Comparison of ENCODE assay signal across 2 cellular contexts in the genomic region with DNA sequence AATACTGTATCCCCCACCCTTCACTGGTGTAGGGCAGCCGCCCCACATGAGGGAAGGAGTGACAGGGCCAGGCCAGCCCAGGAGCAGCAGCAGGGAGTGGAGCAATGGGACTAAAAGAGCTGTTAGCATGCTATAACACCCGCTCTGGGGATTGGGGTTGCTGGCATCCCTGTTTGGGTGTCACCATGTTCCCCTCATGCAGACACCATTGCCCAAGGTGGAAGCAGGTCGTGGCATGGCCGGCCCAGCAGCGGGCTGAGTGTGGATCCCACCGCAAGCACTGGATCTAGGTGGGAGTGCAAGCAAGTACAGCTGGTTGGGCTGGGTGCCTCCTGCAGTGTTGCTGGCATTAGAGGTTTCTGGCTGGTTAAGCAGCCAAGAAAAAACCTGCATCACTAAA.
A peak's percentile ranks its signal among the peaks of the same experiment; 100 is the strongest.
TF ChIP-seq lines count a peak whose summit lies in the region.

No MANE protein-coding gene starts in this region.

TF ChIP-seq in HEK293, 187 proteins besides CTCF, POLR2A, EP300 and RAD21:
- TF ChIP-seq, protein P1, sequence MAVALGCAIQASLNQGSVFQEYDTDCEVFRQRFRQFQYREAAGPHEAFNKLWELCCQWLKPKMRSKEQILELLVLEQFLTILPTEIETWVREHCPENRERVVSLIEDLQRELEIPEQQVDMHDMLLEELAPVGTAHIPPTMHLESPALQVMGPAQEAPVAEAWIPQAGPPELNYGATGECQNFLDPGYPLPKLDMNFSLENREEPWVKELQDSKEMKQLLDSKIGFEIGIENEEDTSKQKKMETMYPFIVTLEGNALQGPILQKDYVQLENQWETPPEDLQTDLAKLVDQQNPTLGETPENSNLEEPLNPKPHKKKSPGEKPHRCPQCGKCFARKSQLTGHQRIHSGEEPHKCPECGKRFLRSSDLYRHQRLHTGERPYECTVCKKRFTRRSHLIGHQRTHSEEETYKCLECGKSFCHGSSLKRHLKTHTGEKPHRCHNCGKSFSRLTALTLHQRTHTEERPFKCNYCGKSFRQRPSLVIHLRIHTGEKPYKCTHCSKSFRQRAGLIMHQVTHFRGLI (tag by site-specific recombination; IDR thresholded peaks at IDR 0.05) = peak; percentile 69
- TF ChIP-seq ZNF248 (tag by site-specific recombination; IDR thresholded peaks at IDR 0.05) (no peak), ZNF701 (tag by site-specific recombination; IDR thresholded peaks at IDR 0.05) (no peak)

TF ChIP-seq in IMR-90, 13 proteins besides CTCF, POLR2A, EP300 and RAD21 (continued from another document):
- TF ChIP-seq, protein P2, sequence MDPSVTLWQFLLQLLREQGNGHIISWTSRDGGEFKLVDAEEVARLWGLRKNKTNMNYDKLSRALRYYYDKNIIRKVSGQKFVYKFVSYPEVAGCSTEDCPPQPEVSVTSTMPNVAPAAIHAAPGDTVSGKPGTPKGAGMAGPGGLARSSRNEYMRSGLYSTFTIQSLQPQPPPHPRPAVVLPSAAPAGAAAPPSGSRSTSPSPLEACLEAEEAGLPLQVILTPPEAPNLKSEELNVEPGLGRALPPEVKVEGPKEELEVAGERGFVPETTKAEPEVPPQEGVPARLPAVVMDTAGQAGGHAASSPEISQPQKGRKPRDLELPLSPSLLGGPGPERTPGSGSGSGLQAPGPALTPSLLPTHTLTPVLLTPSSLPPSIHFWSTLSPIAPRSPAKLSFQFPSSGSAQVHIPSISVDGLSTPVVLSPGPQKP (IDR thresholded peaks at IDR 0.05; ENCODE audit: borderline replicate concordance, low read depth, low read length) = no peak
